ENCODE assay signal across 2 cellular contexts in the genomic region with DNA sequence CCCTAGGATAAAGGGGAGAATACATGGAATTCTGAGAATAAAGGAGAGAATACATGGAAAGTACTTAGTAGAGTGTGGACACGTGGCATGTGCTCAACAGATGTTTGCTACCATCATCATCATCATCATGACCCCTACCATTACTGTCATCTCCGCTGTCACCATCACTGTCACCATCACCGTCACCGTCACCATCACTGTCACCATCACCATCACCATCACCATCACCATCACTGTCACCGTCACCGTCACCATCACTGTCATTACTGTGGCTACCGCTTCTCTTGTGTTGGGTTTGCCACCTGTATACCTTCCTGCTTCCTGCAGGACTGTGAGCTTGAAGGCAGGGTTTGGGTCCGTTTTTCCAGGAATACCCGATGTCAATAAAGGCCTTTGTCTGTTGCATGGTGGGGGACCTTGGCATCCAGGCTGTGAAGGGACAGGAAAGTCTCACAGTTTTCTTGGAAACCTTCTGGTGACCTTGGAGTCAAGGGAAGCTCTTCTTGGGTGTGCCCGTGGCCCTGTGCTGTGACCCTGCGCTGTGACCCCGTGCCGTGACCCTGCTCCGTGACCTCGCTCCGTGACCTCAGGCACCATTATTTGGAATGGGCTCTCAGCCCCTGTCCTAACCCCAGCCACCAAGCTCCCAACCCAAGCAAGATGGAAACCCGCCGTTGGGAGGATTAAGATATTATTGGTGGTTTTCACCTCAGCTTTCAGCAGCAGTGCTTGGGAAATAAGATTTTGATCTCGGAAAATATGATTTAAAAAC.
TF ChIP-seq lines count a peak whose summit lies in the region.

No MANE protein-coding gene starts in this region.

TF ChIP-seq in IMR-90, 13 proteins besides CTCF, POLR2A, EP300 and RAD21:
- TF ChIP-seq NFE2L2 (IDR thresholded peaks at IDR 0.05; ENCODE audit: low read depth, low read length) (no peak), FOS (IDR thresholded peaks at IDR 0.05; ENCODE audit: low read depth, low read length) (no peak), CHD1 (IDR thresholded peaks at IDR 0.05; ENCODE audit: low read depth, low read length) (no peak), BHLHE40 (IDR thresholded peaks at IDR 0.05; ENCODE audit: low read depth, low read length) (no peak), MAZ (IDR thresholded peaks at IDR 0.05; ENCODE audit: borderline replicate concordance, low read depth, low read length) (no peak), MXI1 (IDR thresholded peaks at IDR 0.05; ENCODE audit: borderline replicate concordance, low read depth, low read length) (no peak), SMC3 (IDR thresholded peaks at IDR 0.05; ENCODE audit: low read depth, low read length) (no peak), CEBPB (IDR thresholded peaks at IDR 0.05; ENCODE audit: low read depth, low read length) (no peak), MAFK (IDR thresholded peaks at IDR 0.05; ENCODE audit: low read depth, low read length) (no peak), RFX5 (IDR thresholded peaks at IDR 0.05; ENCODE audit: low read depth, low read length) (no peak), RCOR1 (IDR thresholded peaks at IDR 0.05; ENCODE audit: insufficient replicate concordance, low read length) (no peak)
- TF ChIP-seq, protein P1, sequence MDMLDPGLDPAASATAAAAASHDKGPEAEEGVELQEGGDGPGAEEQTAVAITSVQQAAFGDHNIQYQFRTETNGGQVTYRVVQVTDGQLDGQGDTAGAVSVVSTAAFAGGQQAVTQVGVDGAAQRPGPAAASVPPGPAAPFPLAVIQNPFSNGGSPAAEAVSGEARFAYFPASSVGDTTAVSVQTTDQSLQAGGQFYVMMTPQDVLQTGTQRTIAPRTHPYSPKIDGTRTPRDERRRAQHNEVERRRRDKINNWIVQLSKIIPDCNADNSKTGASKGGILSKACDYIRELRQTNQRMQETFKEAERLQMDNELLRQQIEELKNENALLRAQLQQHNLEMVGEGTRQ (IDR thresholded peaks at IDR 0.05; ENCODE audit: low read depth, low read length): no peak
- TF ChIP-seq, protein P2, sequence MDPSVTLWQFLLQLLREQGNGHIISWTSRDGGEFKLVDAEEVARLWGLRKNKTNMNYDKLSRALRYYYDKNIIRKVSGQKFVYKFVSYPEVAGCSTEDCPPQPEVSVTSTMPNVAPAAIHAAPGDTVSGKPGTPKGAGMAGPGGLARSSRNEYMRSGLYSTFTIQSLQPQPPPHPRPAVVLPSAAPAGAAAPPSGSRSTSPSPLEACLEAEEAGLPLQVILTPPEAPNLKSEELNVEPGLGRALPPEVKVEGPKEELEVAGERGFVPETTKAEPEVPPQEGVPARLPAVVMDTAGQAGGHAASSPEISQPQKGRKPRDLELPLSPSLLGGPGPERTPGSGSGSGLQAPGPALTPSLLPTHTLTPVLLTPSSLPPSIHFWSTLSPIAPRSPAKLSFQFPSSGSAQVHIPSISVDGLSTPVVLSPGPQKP (IDR thresholded peaks at IDR 0.05; ENCODE audit: borderline replicate concordance, low read depth, low read length): no peak

TF ChIP-seq in SK-N-SH, 30 proteins besides CTCF, POLR2A, EP300 and RAD21:
- TF ChIP-seq TAF1 (IDR thresholded peaks at IDR 0.05; ENCODE audit: borderline replicate concordance, low read depth, low read length) (no peak), TEAD4 (IDR thresholded peaks at IDR 0.05; ENCODE audit: borderline replicate concordance, insufficient read depth) (no peak), GATA2 (CRISPR knock-in tag; IDR thresholded peaks at IDR 0.05) (no peak), ELF1 (IDR thresholded peaks at IDR 0.05) (no peak), EZH2phosphoT487 (IDR thresholded peaks at IDR 0.05; ENCODE audit: borderline replicate concordance, low read depth) (no peak), POLR2AphosphoS5 (IDR thresholded peaks at IDR 0.05; ENCODE audit: low read depth, low read length) (no peak), FOXM1 (IDR thresholded peaks at IDR 0.05; ENCODE audit: low read depth) (no peak), TCF12 (IDR thresholded peaks at IDR 0.05) (no peak), JUND (IDR thresholded peaks at IDR 0.05) (no peak), GABPA (IDR thresholded peaks at IDR 0.05; ENCODE audit: low read depth) (no peak), FOXJ3 (CRISPR knock-in tag; IDR thresholded peaks at IDR 0.05) (no peak), NFIC (IDR thresholded peaks at IDR 0.05; ENCODE audit: borderline replicate concordance) (no peak), RXRA (IDR thresholded peaks at IDR 0.05; ENCODE audit: borderline replicate concordance, low read depth) (no peak), MXI1 (IDR thresholded peaks at IDR 0.05; ENCODE audit: low read depth, low read length) (no peak), NRF1 (IDR thresholded peaks at IDR 0.05; ENCODE audit: low read depth, low read length) (no peak)
- TF ChIP-seq, protein P3, sequence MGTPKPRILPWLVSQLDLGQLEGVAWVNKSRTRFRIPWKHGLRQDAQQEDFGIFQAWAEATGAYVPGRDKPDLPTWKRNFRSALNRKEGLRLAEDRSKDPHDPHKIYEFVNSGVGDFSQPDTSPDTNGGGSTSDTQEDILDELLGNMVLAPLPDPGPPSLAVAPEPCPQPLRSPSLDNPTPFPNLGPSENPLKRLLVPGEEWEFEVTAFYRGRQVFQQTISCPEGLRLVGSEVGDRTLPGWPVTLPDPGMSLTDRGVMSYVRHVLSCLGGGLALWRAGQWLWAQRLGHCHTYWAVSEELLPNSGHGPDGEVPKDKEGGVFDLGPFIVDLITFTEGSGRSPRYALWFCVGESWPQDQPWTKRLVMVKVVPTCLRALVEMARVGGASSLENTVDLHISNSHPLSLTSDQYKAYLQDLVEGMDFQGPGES (IDR thresholded peaks at IDR 0.05; ENCODE audit: low read depth, low read length): no peak
- TF ChIP-seq, protein P4, sequence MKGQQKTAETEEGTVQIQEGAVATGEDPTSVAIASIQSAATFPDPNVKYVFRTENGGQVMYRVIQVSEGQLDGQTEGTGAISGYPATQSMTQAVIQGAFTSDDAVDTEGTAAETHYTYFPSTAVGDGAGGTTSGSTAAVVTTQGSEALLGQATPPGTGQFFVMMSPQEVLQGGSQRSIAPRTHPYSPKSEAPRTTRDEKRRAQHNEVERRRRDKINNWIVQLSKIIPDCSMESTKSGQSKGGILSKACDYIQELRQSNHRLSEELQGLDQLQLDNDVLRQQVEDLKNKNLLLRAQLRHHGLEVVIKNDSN (IDR thresholded peaks at IDR 0.05; ENCODE audit: borderline replicate concordance, low read depth): no peak
- TF ChIP-seq, protein P5, sequence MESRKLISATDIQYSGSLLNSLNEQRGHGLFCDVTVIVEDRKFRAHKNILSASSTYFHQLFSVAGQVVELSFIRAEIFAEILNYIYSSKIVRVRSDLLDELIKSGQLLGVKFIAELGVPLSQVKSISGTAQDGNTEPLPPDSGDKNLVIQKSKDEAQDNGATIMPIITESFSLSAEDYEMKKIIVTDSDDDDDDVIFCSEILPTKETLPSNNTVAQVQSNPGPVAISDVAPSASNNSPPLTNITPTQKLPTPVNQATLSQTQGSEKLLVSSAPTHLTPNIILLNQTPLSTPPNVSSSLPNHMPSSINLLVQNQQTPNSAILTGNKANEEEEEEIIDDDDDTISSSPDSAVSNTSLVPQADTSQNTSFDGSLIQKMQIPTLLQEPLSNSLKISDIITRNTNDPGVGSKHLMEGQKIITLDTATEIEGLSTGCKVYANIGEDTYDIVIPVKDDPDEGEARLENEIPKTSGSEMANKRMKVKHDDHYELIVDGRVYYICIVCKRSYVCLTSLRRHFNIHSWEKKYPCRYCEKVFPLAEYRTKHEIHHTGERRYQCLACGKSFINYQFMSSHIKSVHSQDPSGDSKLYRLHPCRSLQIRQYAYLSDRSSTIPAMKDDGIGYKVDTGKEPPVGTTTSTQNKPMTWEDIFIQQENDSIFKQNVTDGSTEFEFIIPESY (IDR thresholded peaks at IDR 0.05; ENCODE audit: borderline replicate concordance, low read depth): no peak
